17 cellular contexts compared by ENCODE assay signal in the genomic region with DNA sequence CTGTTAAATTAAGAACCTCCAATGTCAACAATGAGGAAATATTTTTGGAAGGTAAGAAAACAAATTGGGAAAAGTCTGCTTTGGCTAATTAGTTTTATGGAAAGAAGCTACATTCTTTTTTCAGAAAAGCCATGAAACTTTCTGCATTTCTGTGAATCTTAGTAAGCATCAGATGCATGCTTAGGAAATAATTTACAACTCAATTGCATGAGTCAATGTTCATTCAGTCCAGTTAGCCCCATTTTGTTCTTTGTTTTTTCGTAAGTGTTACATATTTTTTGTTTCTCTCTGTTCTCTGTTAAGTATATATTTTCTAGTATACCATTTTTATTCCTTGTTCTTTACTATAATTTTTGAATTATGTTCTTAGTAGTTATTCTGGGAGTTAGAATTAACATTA.
DNase-seq lines count a peak whose midpoint lies in the region; ATAC-seq and TF ChIP-seq lines count a peak whose summit lies in the region.
"Had no signal": no experiment of that assay in that cellular context is flagged by ENCODE, and none has a peak within 500 bp of the region (broad histone marks: within the 10 kb centered on the region; RNA-seq: fewer than 3 reads in every experiment).

No MANE protein-coding gene starts in this region.

- no peak for TF ChIP-seq CTCF in fibroblast of pulmonary artery (IDR thresholded peaks at IDR 0.05; ENCODE audit: low read length, missing control alignments)

- H3K4me3 Mint-ChIP-seq in activated CD8-positive, alpha-beta memory T cell treated with anti-CD3 and anti-CD28 coated beads, Interleukin-2, amount 10 ng/mL, durations not matched to agents 7 days and 5 days: no peak overlapping the region
- H3K4me3 Mint-ChIP-seq: activated naive CD4-positive, alpha-beta T cell treated with anti-CD3 and anti-CD28 coated beads, Interleukin-2, amount 10 ng/mL, durations not matched to agents 7 days and 5 days; dendritic cell treated with granulocyte-macrophage colony-stimulating factor and Interleukin-4, amounts not matched to agents 40 ng/mL and 50 ng/mL, for 4 days had no signal

- peak; percentile 10 for DNase-seq in DMS53 (lab: John Stamatoyannopoulos, UW)
- no peak for DNase-seq in DMS53 treated with DMSO at 0.1 percent for 48 hours (lab: John Stamatoyannopoulos, UW; ENCODE audit: unreplicated experiment)
- DNase-seq in fibroblast of pulmonary artery (ENCODE audit: low read depth): peak; percentile 57
- DNase-seq in stromal cell of bone marrow (ENCODE audit: low read depth): peak; percentile 34
- DNase-seq in NCI-H1417 (lab: John Stamatoyannopoulos, UW): no peak
- no peak for DNase-seq in activated CD8-positive, alpha-beta memory T cell treated with anti-CD3 and anti-CD28 coated beads, Interleukin-2, amount 10 ng/mL, durations not matched to agents 7 days and 5 days
- DNase-seq: activated naive CD4-positive, alpha-beta T cell treated with anti-CD3 and anti-CD28 coated beads, Interleukin-2, amount 10 ng/mL, durations not matched to agents 7 days and 5 days; DMS153; GOT3; head of caudate nucleus; NCI-H1048; NCI-H446; stimulated activated CD4-positive, alpha-beta T cell treated with anti-CD3 and anti-CD28 coated beads, Interleukin-12 subunit alpha, Interleukin-12 subunit beta, amount 100 ng/mL, for 4 hours; tibial artery had no signal

- no peak overlapping the region for H3K27ac Mint-ChIP-seq in activated CD8-positive, alpha-beta memory T cell treated with anti-CD3 and anti-CD28 coated beads, Interleukin-2, amount 10 ng/mL, durations not matched to agents 7 days and 5 days
- H3K27ac Mint-ChIP-seq: activated naive CD4-positive, alpha-beta T cell treated with anti-CD3 and anti-CD28 coated beads, Interleukin-2, amount 10 ng/mL, durations not matched to agents 7 days and 5 days; dendritic cell treated with granulocyte-macrophage colony-stimulating factor and Interleukin-4, amounts not matched to agents 40 ng/mL and 50 ng/mL, for 4 days had no signal

- H3K9me3 Mint-ChIP-seq in activated CD8-positive, alpha-beta memory T cell treated with anti-CD3 and anti-CD28 coated beads, Interleukin-2, amount 10 ng/mL, durations not matched to agents 7 days and 5 days (ENCODE audit: low read depth): peaks cover 8% of the 10 kb centered on the region
- H3K9me3 Mint-ChIP-seq: activated naive CD4-positive, alpha-beta T cell treated with anti-CD3 and anti-CD28 coated beads, Interleukin-2, amount 10 ng/mL, durations not matched to agents 7 days and 5 days; dendritic cell treated with granulocyte-macrophage colony-stimulating factor and Interleukin-4, amounts not matched to agents 40 ng/mL and 50 ng/mL, for 4 days had no signal

- peak; percentile 71 for ATAC-seq in SK-N-SH treated with all-trans-retinoic acid at 6 μM for 48 hours
- ATAC-seq in GM19395 (IDR thresholded peaks at IDR 0.05; ENCODE audit: unreplicated experiment): no peak
- no peak for ATAC-seq in activated CD8-positive, alpha-beta memory T cell treated with anti-CD3 and anti-CD28 coated beads, Interleukin-2, amount 10 ng/mL, durations not matched to agents 7 days and 5 days

- no peaks in the 10 kb centered on the region for H3K4me1 Mint-ChIP-seq in activated CD8-positive, alpha-beta memory T cell treated with anti-CD3 and anti-CD28 coated beads, Interleukin-2, amount 10 ng/mL, durations not matched to agents 7 days and 5 days
- H3K4me1 Mint-ChIP-seq: activated naive CD4-positive, alpha-beta T cell treated with anti-CD3 and anti-CD28 coated beads, Interleukin-2, amount 10 ng/mL, durations not matched to agents 7 days and 5 days had no signal

- H3K27me3 Mint-ChIP-seq in activated CD8-positive, alpha-beta memory T cell treated with anti-CD3 and anti-CD28 coated beads, Interleukin-2, amount 10 ng/mL, durations not matched to agents 7 days and 5 days: no peaks in the 10 kb centered on the region
- H3K27me3 Mint-ChIP-seq: activated naive CD4-positive, alpha-beta T cell treated with anti-CD3 and anti-CD28 coated beads, Interleukin-2, amount 10 ng/mL, durations not matched to agents 7 days and 5 days; dendritic cell treated with granulocyte-macrophage colony-stimulating factor and Interleukin-4, amounts not matched to agents 40 ng/mL and 50 ng/mL, for 4 days had no signal

- CTCF ChIA-PET in activated CD8-positive, alpha-beta memory T cell treated with anti-CD3 and anti-CD28 coated beads, Interleukin-2, amount 10 ng/mL, durations not matched to agents 7 days and 5 days (lab: Charles Lee): no interaction called here

- no peaks in the 10 kb centered on the region for H3K36me3 Mint-ChIP-seq in activated CD8-positive, alpha-beta memory T cell treated with anti-CD3 and anti-CD28 coated beads, Interleukin-2, amount 10 ng/mL, durations not matched to agents 7 days and 5 days
- H3K36me3 Mint-ChIP-seq: activated naive CD4-positive, alpha-beta T cell treated with anti-CD3 and anti-CD28 coated beads, Interleukin-2, amount 10 ng/mL, durations not matched to agents 7 days and 5 days had no signal

- H3K4me3 ChIP-seq in fibroblast of pulmonary artery (replicated peaks; ENCODE audit: low read depth, low read length): no peak overlapping the region
- H3K4me3 ChIP-seq: tibial artery had no signal

TF ChIP-seq in SK-N-SH treated with all-trans-retinoic acid at 6 μM for 48 hours, 23 proteins besides CTCF, POLR2A, EP300 and RAD21:
- no peak for TF ChIP-seq BACH2 (CRISPR knock-in tag; IDR thresholded peaks at IDR 0.05; ENCODE audit: borderline replicate concordance)
- TF ChIP-seq, protein P1, sequence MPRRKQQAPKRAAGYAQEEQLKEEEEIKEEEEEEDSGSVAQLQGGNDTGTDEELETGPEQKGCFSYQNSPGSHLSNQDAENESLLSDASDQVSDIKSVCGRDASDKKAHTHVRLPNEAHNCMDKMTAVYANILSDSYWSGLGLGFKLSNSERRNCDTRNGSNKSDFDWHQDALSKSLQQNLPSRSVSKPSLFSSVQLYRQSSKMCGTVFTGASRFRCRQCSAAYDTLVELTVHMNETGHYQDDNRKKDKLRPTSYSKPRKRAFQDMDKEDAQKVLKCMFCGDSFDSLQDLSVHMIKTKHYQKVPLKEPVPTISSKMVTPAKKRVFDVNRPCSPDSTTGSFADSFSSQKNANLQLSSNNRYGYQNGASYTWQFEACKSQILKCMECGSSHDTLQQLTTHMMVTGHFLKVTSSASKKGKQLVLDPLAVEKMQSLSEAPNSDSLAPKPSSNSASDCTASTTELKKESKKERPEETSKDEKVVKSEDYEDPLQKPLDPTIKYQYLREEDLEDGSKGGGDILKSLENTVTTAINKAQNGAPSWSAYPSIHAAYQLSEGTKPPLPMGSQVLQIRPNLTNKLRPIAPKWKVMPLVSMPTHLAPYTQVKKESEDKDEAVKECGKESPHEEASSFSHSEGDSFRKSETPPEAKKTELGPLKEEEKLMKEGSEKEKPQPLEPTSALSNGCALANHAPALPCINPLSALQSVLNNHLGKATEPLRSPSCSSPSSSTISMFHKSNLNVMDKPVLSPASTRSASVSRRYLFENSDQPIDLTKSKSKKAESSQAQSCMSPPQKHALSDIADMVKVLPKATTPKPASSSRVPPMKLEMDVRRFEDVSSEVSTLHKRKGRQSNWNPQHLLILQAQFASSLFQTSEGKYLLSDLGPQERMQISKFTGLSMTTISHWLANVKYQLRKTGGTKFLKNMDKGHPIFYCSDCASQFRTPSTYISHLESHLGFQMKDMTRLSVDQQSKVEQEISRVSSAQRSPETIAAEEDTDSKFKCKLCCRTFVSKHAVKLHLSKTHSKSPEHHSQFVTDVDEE (CRISPR knock-in tag; IDR thresholded peaks at IDR 0.05): no peak
- TF ChIP-seq TOX (CRISPR knock-in tag; IDR thresholded peaks at IDR 0.05; ENCODE audit: borderline replicate concordance): no peak
- TF ChIP-seq TCF4 (CRISPR knock-in tag; IDR thresholded peaks at IDR 0.05; ENCODE audit: borderline replicate concordance): no peak
- TF ChIP-seq, protein P2, sequence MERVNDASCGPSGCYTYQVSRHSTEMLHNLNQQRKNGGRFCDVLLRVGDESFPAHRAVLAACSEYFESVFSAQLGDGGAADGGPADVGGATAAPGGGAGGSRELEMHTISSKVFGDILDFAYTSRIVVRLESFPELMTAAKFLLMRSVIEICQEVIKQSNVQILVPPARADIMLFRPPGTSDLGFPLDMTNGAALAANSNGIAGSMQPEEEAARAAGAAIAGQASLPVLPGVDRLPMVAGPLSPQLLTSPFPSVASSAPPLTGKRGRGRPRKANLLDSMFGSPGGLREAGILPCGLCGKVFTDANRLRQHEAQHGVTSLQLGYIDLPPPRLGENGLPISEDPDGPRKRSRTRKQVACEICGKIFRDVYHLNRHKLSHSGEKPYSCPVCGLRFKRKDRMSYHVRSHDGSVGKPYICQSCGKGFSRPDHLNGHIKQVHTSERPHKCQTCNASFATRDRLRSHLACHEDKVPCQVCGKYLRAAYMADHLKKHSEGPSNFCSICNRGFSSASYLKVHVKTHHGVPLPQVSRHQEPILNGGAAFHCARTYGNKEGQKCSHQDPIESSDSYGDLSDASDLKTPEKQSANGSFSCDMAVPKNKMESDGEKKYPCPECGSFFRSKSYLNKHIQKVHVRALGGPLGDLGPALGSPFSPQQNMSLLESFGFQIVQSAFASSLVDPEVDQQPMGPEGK (CRISPR knock-in tag; IDR thresholded peaks at IDR 0.05; ENCODE audit: borderline replicate concordance): no peak
- TF ChIP-seq ZNF8 (CRISPR knock-in tag; IDR thresholded peaks at IDR 0.05): no peak
- no peak for TF ChIP-seq ARNTL (CRISPR knock-in tag; IDR thresholded peaks at IDR 0.05; ENCODE audit: borderline replicate concordance, low read depth)

Comparison
In these comparisons a context has a peak if more than half of its experiments do, and no peak if none do; other contexts are left out.
1. DNase-seq: peak in DMS53 (single experiment), fibroblast of pulmonary artery (single experiment) and stromal cell of bone marrow (single experiment); none in DMS53 treated with DMSO at 0.1 percent for 48 hours (single experiment), NCI-H1417 (0 of 3) and activated CD8-positive, alpha-beta memory T cell treated with anti-CD3 and anti-CD28 coated beads, Interleukin-2, amount 10 ng/mL, durations not matched to agents 7 days and 5 days (single experiment).